7 cellular contexts compared by ENCODE assay signal in the genomic region with DNA sequence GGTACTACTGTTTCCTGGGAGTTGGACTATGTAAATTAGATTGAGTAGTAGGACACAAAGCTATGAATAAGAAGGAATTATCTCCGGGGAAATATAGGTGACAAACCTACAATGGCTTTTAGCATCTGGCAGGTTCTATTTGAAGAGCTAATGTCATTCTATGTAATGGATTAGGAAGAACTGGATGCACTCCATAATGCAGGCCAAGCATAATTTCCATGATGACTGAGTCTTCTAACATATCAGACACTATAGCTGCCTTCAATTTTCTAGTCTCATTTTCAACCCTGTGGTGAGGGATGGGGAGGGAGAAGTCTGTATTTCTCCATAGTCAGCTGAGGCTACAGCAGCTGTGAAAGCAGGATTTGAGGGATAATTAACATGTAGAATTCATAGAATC.
"Had no signal": no experiment of that assay in that cellular context is flagged by ENCODE, and none has a peak within 500 bp of the region (broad histone marks: within the 10 kb centered on the region; RNA-seq: fewer than 3 reads in every experiment).

No MANE protein-coding gene starts in this region.

- H3K27ac ChIP-seq: GM23248, HL-60 had no signal

- H3K9ac ChIP-seq: GM23248 had no signal

- ATAC-seq: HepG2 had no signal

- H3K4me3 ChIP-seq: GM23248 had no signal

- DNase-seq: GM23248, GOT3, H9, HCEC 1CT, KBM-7 had no signal

- H2AFZ ChIP-seq: GM23248 had no signal
